Comparison of ENCODE assay signal across 24 cellular contexts in the genomic region with DNA sequence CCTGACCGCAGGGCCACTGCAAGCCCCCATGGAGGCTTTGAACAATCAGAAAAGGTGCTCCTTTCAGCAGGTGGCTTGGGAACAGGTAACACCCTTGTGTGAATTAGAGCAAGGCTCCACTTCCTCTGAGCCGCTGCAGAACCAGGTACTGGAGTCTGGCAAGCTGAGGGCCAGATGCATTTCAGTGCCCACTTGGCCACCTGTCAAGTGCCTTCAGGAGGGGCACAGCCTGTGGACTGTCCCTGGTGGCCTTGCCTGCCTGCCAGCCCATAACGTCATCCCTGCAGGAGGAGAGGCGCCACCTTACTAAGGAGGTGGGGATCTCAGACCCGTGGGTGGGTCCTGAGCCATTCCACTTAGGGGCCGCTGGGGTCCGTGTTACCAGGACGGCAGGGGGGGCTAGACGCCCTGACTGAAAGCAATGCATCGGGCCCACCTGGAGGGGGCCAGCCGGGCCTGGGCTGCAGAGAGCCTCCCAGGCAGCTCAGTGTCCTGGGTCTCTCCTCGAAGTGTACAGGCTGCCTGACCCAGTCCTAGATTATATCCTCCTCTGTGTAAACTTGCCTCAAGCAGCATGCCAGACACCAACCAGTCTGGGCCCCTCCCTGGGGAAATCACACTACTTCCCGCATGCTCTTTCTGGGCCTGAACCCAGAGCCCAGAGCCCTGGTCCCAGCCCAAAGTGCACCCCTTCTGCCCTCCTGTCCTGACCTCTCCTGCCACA. TPM values are rescaled to one million over a fixed set of nuclear protein-coding genes. Genes with fewer than 3 reads are reported as not detected.
DNase-seq lines count a peak whose midpoint lies in the region; ATAC-seq and TF ChIP-seq lines count a peak whose summit lies in the region.
"Had no signal": no experiment of that assay in that cellular context is flagged by ENCODE, and none has a peak within 500 bp of the region (broad histone marks: within the 10 kb centered on the region; RNA-seq: fewer than 3 reads in every experiment).

No MANE protein-coding gene starts in this region.

- H3K14ac ChIP-seq in trophoblast cell (ENCODE audit: low read length), result no peak overlapping the region

- H2BK120ac ChIP-seq in trophoblast cell (ENCODE audit: insufficient read depth, low read length, poor library complexity), result no peak overlapping the region

- H4K91ac ChIP-seq in trophoblast cell (ENCODE audit: low read depth, low read length), result no peak overlapping the region

- no peaks in the 10 kb centered on the region for H3K4me1 Mint-ChIP-seq in HFFc6 (ENCODE audit: low read depth)

- no peak overlapping the region for H3K23ac ChIP-seq in trophoblast cell (ENCODE audit: low read length)

- no peak overlapping the region for H3K9ac ChIP-seq in trophoblast cell (ENCODE audit: low read length)

- no peaks in the 10 kb centered on the region for H3K79me1 ChIP-seq in trophoblast cell (ENCODE audit: low read length)

- H3K9me3 ChIP-seq in trophoblast cell (ENCODE audit: insufficient read depth, low read depth, low read length), result peaks cover 2% of the 10 kb centered on the region
- H3K9me3 ChIP-seq in right cardiac atrium (ENCODE audit: control insufficient read depth, low read length), result no peaks in the 10 kb centered on the region
- H3K9me3 ChIP-seq: sigmoid colon, suprapubic skin, uterus had no signal

- H3K9me3 Mint-ChIP-seq in HFFc6, result no peaks in the 10 kb centered on the region
- H3K9me3 Mint-ChIP-seq: activated B cell treated with CpG ODN at 0.5 μM for 24 hours; activated T-cell treated with anti-CD3 and anti-CD28 coated beads, Interleukin-2, amount 50 U/mL, for 4 hours; CD8-positive, alpha-beta T cell had no signal

- peak overlapping the region; percentile 1 for H3K4me3 ChIP-seq in trophoblast cell (ENCODE audit: low read depth, low read length)
- no peak overlapping the region for H3K4me3 ChIP-seq in right cardiac atrium (ENCODE audit: low read length)
- H3K4me3 ChIP-seq: sigmoid colon, suprapubic skin, uterus had no signal

- no peaks in the 10 kb centered on the region for H3K36me3 ChIP-seq in trophoblast cell (ENCODE audit: control insufficient read depth in 1 of 2, insufficient read depth in 2 of 2, low read length in 2 of 2)
- H3K36me3 ChIP-seq: sigmoid colon, suprapubic skin, uterus had no signal

- 0 out of 2 replicates have a peak, but pooled peaks have one; percentile 6 for TF ChIP-seq CTCF in HFFc6 (IDR thresholded peaks at IDR 0.05)
- no peak for TF ChIP-seq CTCF in VCaP (conservative IDR thresholded peaks at IDR 0.05)

- H3K27me3 ChIP-seq in trophoblast cell (ENCODE audit: insufficient read depth, low read length), result peaks cover 16% of the 10 kb centered on the region
- H3K27me3 ChIP-seq in right cardiac atrium (ENCODE audit: control insufficient read depth, insufficient read depth), result no peaks in the 10 kb centered on the region
- H3K27me3 ChIP-seq: uterus had no signal

- no peak overlapping the region for H4K12ac ChIP-seq in trophoblast cell (ENCODE audit: low read depth, low read length)

- H2AFZ ChIP-seq in trophoblast cell (ENCODE audit: insufficient read depth, low read length, poor library complexity), result no peak overlapping the region

- peak overlapping the region; percentile 72 for H3K27ac ChIP-seq in VCaP
- H3K27ac ChIP-seq in trophoblast cell (ENCODE audit: low read depth, low read length), result no peak overlapping the region
- no peak overlapping the region for H3K27ac ChIP-seq in right cardiac atrium (ENCODE audit: low read length)
- H3K27ac ChIP-seq: sigmoid colon, suprapubic skin, uterus had no signal

- no peak overlapping the region for H3K18ac ChIP-seq in trophoblast cell (ENCODE audit: low read length)

- H3K27me3 Mint-ChIP-seq in HFFc6 (ENCODE audit: insufficient read depth), result peaks cover 18% of the 10 kb centered on the region

- no peaks in the 10 kb centered on the region for H3K79me2 ChIP-seq in trophoblast cell (ENCODE audit: control insufficient read depth, insufficient read depth, low read length, poor library complexity)

- no peak overlapping the region for H3K4ac ChIP-seq in trophoblast cell (ENCODE audit: low read depth, low read length)

- H3K27ac Mint-ChIP-seq in HFFc6, result no peak overlapping the region
- H3K27ac Mint-ChIP-seq: activated B cell treated with CpG ODN at 0.5 μM for 24 hours; CD8-positive, alpha-beta T cell had no signal

- no peak overlapping the region for H2BK12ac ChIP-seq in trophoblast cell (ENCODE audit: low read length)

- H3K4me2 ChIP-seq in trophoblast cell (ENCODE audit: low read length), result no peak overlapping the region

- ATAC-seq in GM21423 (IDR thresholded peaks at IDR 0.05; ENCODE audit: unreplicated experiment) (no peak), HG03108 (IDR thresholded peaks at IDR 0.05; ENCODE audit: unreplicated experiment) (no peak), right cardiac atrium (no peak)
- ATAC-seq: activated T-cell treated with anti-CD3 and anti-CD28 coated beads, Interleukin-2, amount 50 U/mL, for 4 hours; CD8-positive, alpha-beta T cell; HCT116 had no signal

- H3K36me3 Mint-ChIP-seq in HFFc6 (ENCODE audit: low read depth), result no peaks in the 10 kb centered on the region
- H3K36me3 Mint-ChIP-seq: CD8-positive, alpha-beta T cell had no signal

- no peak overlapping the region for H4K8ac ChIP-seq in trophoblast cell (ENCODE audit: low read depth, low read length)

- H3K4me1 ChIP-seq in trophoblast cell (ENCODE audit: control insufficient read depth in 1 of 2, insufficient read depth in 2 of 2, low read length in 2 of 2), result peaks cover 5 to 10% of the 10 kb centered on the region in 2 experiments
- no peaks in the 10 kb centered on the region for H3K4me1 ChIP-seq in right cardiac atrium (ENCODE audit: control insufficient read depth, insufficient read depth, low read length)

- DNase-seq in NCI-H2107 treated with DMSO at 0.1 percent for 48 hours (lab: John Stamatoyannopoulos, UW; ENCODE audit: unreplicated experiment), result peak; percentile 34
- no peak for DNase-seq in NCI-H2107 (lab: John Stamatoyannopoulos, UW)
- no peak for DNase-seq in HFFc6
- no peak for DNase-seq in trophoblast cell
- no peak for DNase-seq in right cardiac atrium
- DNase-seq: 8988T; activated B cell treated with CpG ODN at 0.5 μM for 24 hours; activated CD4-positive, alpha-beta T cell treated with anti-CD3 and anti-CD28 coated beads, Interleukin-2, amount 50 U/mL, for 1 hour; activated naive CD4-positive, alpha-beta T cell; activated T-cell treated with anti-CD3 and anti-CD28 coated beads, Interleukin-2, amount 50 U/mL, for 4 hours; CD8-positive, alpha-beta T cell; central memory CD4-positive, alpha-beta T cell; NCI-H1436 treated with DMSO at 0.1 percent for 48 hours; NCI-H2171 treated with DMSO at 0.1 percent for 48 hours; NCI-H774; sigmoid colon; stimulated activated naive CD4-positive, alpha-beta T cell; T-helper 9 cell; uterus had no signal

- WGBS in trophoblast cell (ENCODE audit: extremely low coverage, insufficient coverage, insufficient read length), result no CpG with 5 or more reads among the region's 13 CpGs
- 76% methylated on average over 13 of the region's 13 CpGs for WGBS in right cardiac atrium

- intact Hi-C loops in right cardiac atrium (cut with DNase I), result no loop called here

- no peak overlapping the region for H3K4me3 Mint-ChIP-seq in HFFc6
- H3K4me3 Mint-ChIP-seq: activated B cell treated with CpG ODN at 0.5 μM for 24 hours; activated T-cell treated with anti-CD3 and anti-CD28 coated beads, Interleukin-2, amount 50 U/mL, for 4 hours; CD8-positive, alpha-beta T cell had no signal

- H2BK5ac ChIP-seq in trophoblast cell (ENCODE audit: low read depth, low read length, poor library complexity), result no peak overlapping the region

- no peak overlapping the region for H2AK5ac ChIP-seq in trophoblast cell (ENCODE audit: low read length)

RNA-seq across cellular contexts. Expression of gene SPTBN5, which starts 16.1 kb away (rescaled TPM):
- under 1 TPM; 0.16 to 0.34 (median 0.24) TPM for total RNA-seq in HFFc6 (2021; fragmentation: NEBNext Ultra II Directional; extraction: Animal tissue kit (Norgen Biotek cat#: 25700))
- 0.53 and 0.55 TPM in 2 replicates for polyA plus RNA-seq in trophoblast cell (2013)
- 1 to 10 TPM; 1.7 to 4.3 (median 3.8) TPM for total RNA-seq in right cardiac atrium
- 2.3 TPM for polyA plus RNA-seq in right cardiac atrium

RNA-seq across cellular contexts. Expression of gene PLA2G4B, which starts 39.1 kb away (rescaled TPM):
- total RNA-seq in HFFc6 (2021; fragmentation: NEBNext Ultra II Directional; extraction: Animal tissue kit (Norgen Biotek cat#: 25700)), result 1 to 10 TPM; 1.6 to 3.0 (median 2.7) TPM
- polyA plus RNA-seq in trophoblast cell (2013), result 5.1 and 5.5 TPM in 2 replicates
- 1 to 10 TPM; 1.8 to 7.1 (median 5.8) TPM for total RNA-seq in right cardiac atrium
- 3.9 TPM for polyA plus RNA-seq in right cardiac atrium

RNA-seq across cellular contexts. Expression of gene JMJD7, which starts 49.9 kb away (rescaled TPM):
- total RNA-seq in HFFc6 (2021; fragmentation: NEBNext Ultra II Directional; extraction: Animal tissue kit (Norgen Biotek cat#: 25700)), result 10 to 100 TPM in 1 of 6 experiments, 1 to 10 TPM in 5; 4.9 to 11.0 (median 8.2) TPM
- polyA plus RNA-seq in trophoblast cell (2013), result 6.6 and 7.8 TPM in 2 replicates
- total RNA-seq in right cardiac atrium, result 10 to 100 TPM in 3 of 4 donors, 1 to 10 TPM in 1; 8.5 to 17.2 (median 16.2) TPM
- 16.5 TPM for polyA plus RNA-seq in right cardiac atrium
